Comparison of ENCODE assay signal across 8 cellular contexts in genomic region chr11:68839953-68840641, GRCh38. TPM values are rescaled to one million over a fixed set of nuclear protein-coding genes. Genes with fewer than 3 reads are reported as not detected.
DNase-seq lines count a peak whose midpoint lies in the region; ATAC-seq and TF ChIP-seq lines count a peak whose summit lies in the region.

No MANE protein-coding gene starts in this region.

- peaks cover 62% of the 10 kb centered on the region for H3K4me1 Mint-ChIP-seq in chondrocyte (ENCODE audit: low read depth)
- H3K4me1 Mint-ChIP-seq in mesothelial cell of epicardium = peaks cover 42% of the 10 kb centered on the region

- H3K9me3 Mint-ChIP-seq in chondrocyte (ENCODE audit: low read depth) (no peaks in the 10 kb centered on the region), mesothelial cell of epicardium (no peaks in the 10 kb centered on the region)

- H3K9me3 ChIP-seq in aorta (ENCODE audit: control insufficient read depth, low read length) = no peaks in the 10 kb centered on the region

- CTCF ChIA-PET in RWPE1 (lab: Yijun Ruan, JAX) = interaction anchor here (0.5 to 0.6 kb wide), 2 partner anchors 121 to 454 kb away, joined by 3 read pairs; partner anchors contain the start of gene MYEOV

- ATAC-seq in GM21528 (IDR thresholded peaks at IDR 0.05; ENCODE audit: low FRiP score, unreplicated experiment) (peak; percentile 9), aorta (ENCODE audit: low FRiP score) (no peak), HG03175 (IDR thresholded peaks at IDR 0.05; ENCODE audit: unreplicated experiment) (no peak)

- intact Hi-C loops in aorta (cut with DNase I) = loop anchor here (5.0 kb wide), 1 partner anchor 52 kb away; no protein-coding TSS in a partner anchor

- H3K27me3 Mint-ChIP-seq in chondrocyte (ENCODE audit: low read depth) (no peaks in the 10 kb centered on the region), mesothelial cell of epicardium (ENCODE audit: low read depth) (peaks cover 47% of the 10 kb centered on the region)

- H3K36me3 ChIP-seq in aorta (ENCODE audit: control insufficient read depth in 1 of 2, insufficient read depth in 2 of 2, low read length in 1 of 2) = no peaks in the 10 kb centered on the region

- H3K36me3 Mint-ChIP-seq in chondrocyte (ENCODE audit: low read depth) (no peaks in the 10 kb centered on the region), mesothelial cell of epicardium (no peaks in the 10 kb centered on the region)

- peak overlapping the region; percentile 70 to 87 for H3K4me3 ChIP-seq in aorta (ENCODE audit: low read length in 2 of 2)

- WGBS in aorta, 2 donors = 5% methylated on average over 17 of the region's 17 CpGs

- H3K27ac ChIP-seq in RWPE1 (peak overlapping the region; percentile 96), aorta (ENCODE audit: low read depth in 1 of 2, low read length in 2 of 2) (peak overlapping the region; percentile 62 to 88)

- DNase-seq in CD1c-positive myeloid dendritic cell (ENCODE audit: extremely low spot score) = peak; percentile 19
- DNase-seq in RWPE1 (ENCODE audit: low spot score) = peak; percentile 22
- no peak for DNase-seq in chondrocyte (ENCODE audit: low spot score)
- no peak for DNase-seq in mesothelial cell of epicardium (ENCODE audit: low spot score in 2 of 2, unreplicated experiment in 2 of 2)
- DNase-seq in aorta = no peak
- DNase-seq in islet precursor cell = no peak

- POLR2A ChIA-PET in RWPE1 (lab: Yijun Ruan, JAX; ENCODE audit: low non-redundant PET) = no interaction called here

- no peaks in the 10 kb centered on the region for H3K4me1 ChIP-seq in aorta (ENCODE audit: control insufficient read depth in 1 of 2, insufficient read depth in 2 of 2, low read length in 2 of 2)

- H3K4me3 Mint-ChIP-seq in chondrocyte (ENCODE audit: unreplicated experiment) (peak overlapping the region; percentile 74), mesothelial cell of epicardium (peak overlapping the region; percentile 64)

- H3K27me3 ChIP-seq in aorta (ENCODE audit: control insufficient read depth in 1 of 2, insufficient read depth in 2 of 2, low read length in 1 of 2) = no peaks in the 10 kb centered on the region

- H3K27ac Mint-ChIP-seq in chondrocyte (ENCODE audit: unreplicated experiment) (peak overlapping the region; percentile 97), mesothelial cell of epicardium (peak overlapping the region; percentile 78)

- TF ChIP-seq CTCF in RWPE1 (conservative IDR thresholded peaks at IDR 0.05; ENCODE audit: low read depth) = no peak
- no peak for TF ChIP-seq CTCF in chondrocyte (IDR thresholded peaks at IDR 0.05)
- TF ChIP-seq CTCF in mesothelial cell of epicardium (IDR thresholded peaks at IDR 0.05; ENCODE audit: unreplicated experiment) = no peak

RNA-seq across cellular contexts. Expression of gene CPT1A, which starts 1.6 kb away (rescaled TPM):
- total RNA-seq in chondrocyte = 58.0 to 83.0 TPM (median 58.8 TPM) in 3 replicates
- 2.6 to 3.0 TPM (median 2.8 TPM) in 3 replicates for total RNA-seq in mesothelial cell of epicardium
- total RNA-seq in aorta = 10 to 100 TPM; 62.0 to 81.4 TPM
- polyA plus RNA-seq in aorta = 10 to 100 TPM; 10.9 to 56.9 TPM

Comparison
In these comparisons a context has a peak if more than half of its experiments do, and no peak if none do; other contexts are left out.
1. DNase-seq: peak in CD1c-positive myeloid dendritic cell (single experiment) and RWPE1 (single experiment); none in chondrocyte (single experiment), mesothelial cell of epicardium (0 of 2), aorta (0 of 2) and islet precursor cell (single experiment).
2. RNA of gene CPT1A, which starts 1.6 kb away (total RNA-seq): 62.0 to 81.4 TPM in aorta and 58.0 to 83.0 TPM in chondrocyte; 2.6 to 3.0 TPM in mesothelial cell of epicardium; every median in the first group is over 10 times any median in the second.